Comparison of ENCODE assay signal across 1 cellular context in genomic region chr15:52137432-52138357, GRCh38.
TF ChIP-seq lines count a peak whose summit lies in the region.

No MANE protein-coding gene starts in this region.

TF ChIP-seq in K562, 482 proteins besides CTCF, POLR2A, EP300 and RAD21 (continued from another document and continues in another):
- TF ChIP-seq ZBTB33 (CRISPR knock-in tag; IDR thresholded peaks at IDR 0.05), result peak; percentile 36; the same call in 1 of the 2 replicates
- TF ChIP-seq DMBX1 (CRISPR knock-in tag; IDR thresholded peaks at IDR 0.05; ENCODE audit: borderline replicate concordance), result peak; percentile 57; the same call in 1 of the 2 replicates
- TF ChIP-seq ZNF316 (IDR thresholded peaks at IDR 0.05), result no peak
- peak; percentile 48; the same call in 1 of the 2 replicates for TF ChIP-seq BHLHE40 (IDR thresholded peaks at IDR 0.05; ENCODE audit: low read length)
- TF ChIP-seq TBP (optimal IDR thresholded peaks at IDR 0.05; ENCODE audit: low read depth, low read length), result peak; percentile 39
- TF ChIP-seq L3MBTL2 (IDR thresholded peaks at IDR 0.05), result peak; percentile 33; the same call in 1 of the 2 replicates
- peak; percentile 90 for TF ChIP-seq TEAD4 (IDR thresholded peaks at IDR 0.05; ENCODE audit: low read length)
- no peak for TF ChIP-seq TEAD4 (CRISPR knock-in tag; IDR thresholded peaks at IDR 0.05; ENCODE audit: borderline replicate concordance)
- TF ChIP-seq UBTF (IDR thresholded peaks at IDR 0.05; ENCODE audit: borderline replicate concordance in 1 of 2, low read depth in 2 of 2, low read length in 2 of 2), result peak; percentile 68 to 87; a peak in 3 of 4 replicates
- peak; percentile 73 for TF ChIP-seq MTA2 (IDR thresholded peaks at IDR 0.05; ENCODE audit: low read depth)
- 0 out of 2 replicates have a peak, but pooled peaks have one; percentile 21 for TF ChIP-seq NCOA1 (IDR thresholded peaks at IDR 0.05; ENCODE audit: low read depth)
- no peak for TF ChIP-seq PCBP2 (IDR thresholded peaks at IDR 0.05; ENCODE audit: low read depth, low read length, poor library complexity, severe bottlenecking)
- peak; percentile 61; the same call in 1 of the 2 replicates for TF ChIP-seq ZNF584 (CRISPR knock-in tag; IDR thresholded peaks at IDR 0.05; ENCODE audit: low read depth)
- TF ChIP-seq FOSL1 (tag; conservative IDR thresholded peaks at IDR 0.05), result peak; percentile 29; the same call in 1 of the 2 replicates
- peak; percentile 66 for TF ChIP-seq SMARCA4 (IDR thresholded peaks at IDR 0.05)
- TF ChIP-seq ATF4 (CRISPR knock-in tag; IDR thresholded peaks at IDR 0.05), result 0 out of 2 replicates have a peak, but pooled peaks have one; percentile 37
- TF ChIP-seq SMAD4 (CRISPR knock-in tag; conservative IDR thresholded peaks at IDR 0.05), result peak; percentile 58
- TF ChIP-seq MEF2D (tag; conservative IDR thresholded peaks at IDR 0.05; ENCODE audit: low read depth), result no peak
- TF ChIP-seq, protein P1, sequence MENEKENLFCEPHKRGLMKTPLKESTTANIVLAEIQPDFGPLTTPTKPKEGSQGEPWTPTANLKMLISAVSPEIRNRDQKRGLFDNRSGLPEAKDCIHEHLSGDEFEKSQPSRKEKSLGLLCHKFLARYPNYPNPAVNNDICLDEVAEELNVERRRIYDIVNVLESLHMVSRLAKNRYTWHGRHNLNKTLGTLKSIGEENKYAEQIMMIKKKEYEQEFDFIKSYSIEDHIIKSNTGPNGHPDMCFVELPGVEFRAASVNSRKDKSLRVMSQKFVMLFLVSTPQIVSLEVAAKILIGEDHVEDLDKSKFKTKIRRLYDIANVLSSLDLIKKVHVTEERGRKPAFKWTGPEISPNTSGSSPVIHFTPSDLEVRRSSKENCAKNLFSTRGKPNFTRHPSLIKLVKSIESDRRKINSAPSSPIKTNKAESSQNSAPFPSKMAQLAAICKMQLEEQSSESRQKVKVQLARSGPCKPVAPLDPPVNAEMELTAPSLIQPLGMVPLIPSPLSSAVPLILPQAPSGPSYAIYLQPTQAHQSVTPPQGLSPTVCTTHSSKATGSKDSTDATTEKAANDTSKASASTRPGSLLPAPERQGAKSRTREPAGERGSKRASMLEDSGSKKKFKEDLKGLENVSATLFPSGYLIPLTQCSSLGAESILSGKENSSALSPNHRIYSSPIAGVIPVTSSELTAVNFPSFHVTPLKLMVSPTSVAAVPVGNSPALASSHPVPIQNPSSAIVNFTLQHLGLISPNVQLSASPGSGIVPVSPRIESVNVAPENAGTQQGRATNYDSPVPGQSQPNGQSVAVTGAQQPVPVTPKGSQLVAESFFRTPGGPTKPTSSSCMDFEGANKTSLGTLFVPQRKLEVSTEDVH (IDR thresholded peaks at IDR 0.05; ENCODE audit: low read depth, partially characterized antibody), result no peak
- no peak for TF ChIP-seq RBM39 (optimal IDR thresholded peaks at IDR 0.05; ENCODE audit: low read depth, low read length)
- peak; percentile 23; the same call in 1 of the 2 replicates for TF ChIP-seq MBD2 (IDR thresholded peaks at IDR 0.05; ENCODE audit: borderline replicate concordance, low read depth)
- peak; percentile 90 for TF ChIP-seq SPI1 (IDR thresholded peaks at IDR 0.05; ENCODE audit: borderline replicate concordance, low read depth, low read length)
- peak in 1 of 2 experiments; percentile 78; a peak in 2 of 4 replicates for TF ChIP-seq RCOR1 (IDR thresholded peaks at IDR 0.05; ENCODE audit: borderline replicate concordance in 1 of 2, low read depth in 2 of 2, low read length in 2 of 2)
- peak; percentile 48; the same call in 1 of the 2 replicates for TF ChIP-seq ATF7 (IDR thresholded peaks at IDR 0.05)
- TF ChIP-seq EGR1 (conservative IDR thresholded peaks at IDR 0.05), result peak; percentile 36
- peak; percentile 83 for TF ChIP-seq CEBPB (tag; IDR thresholded peaks at IDR 0.05)
- TF ChIP-seq, protein P2, sequence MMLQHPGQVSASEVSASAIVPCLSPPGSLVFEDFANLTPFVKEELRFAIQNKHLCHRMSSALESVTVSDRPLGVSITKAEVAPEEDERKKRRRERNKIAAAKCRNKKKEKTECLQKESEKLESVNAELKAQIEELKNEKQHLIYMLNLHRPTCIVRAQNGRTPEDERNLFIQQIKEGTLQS (IDR thresholded peaks at IDR 0.05), result peak; percentile 8; the same call in 1 of the 2 replicates
- TF ChIP-seq, protein P2 (CRISPR knock-in tag; conservative IDR thresholded peaks at IDR 0.05), result no peak
- TF ChIP-seq, protein P3, sequence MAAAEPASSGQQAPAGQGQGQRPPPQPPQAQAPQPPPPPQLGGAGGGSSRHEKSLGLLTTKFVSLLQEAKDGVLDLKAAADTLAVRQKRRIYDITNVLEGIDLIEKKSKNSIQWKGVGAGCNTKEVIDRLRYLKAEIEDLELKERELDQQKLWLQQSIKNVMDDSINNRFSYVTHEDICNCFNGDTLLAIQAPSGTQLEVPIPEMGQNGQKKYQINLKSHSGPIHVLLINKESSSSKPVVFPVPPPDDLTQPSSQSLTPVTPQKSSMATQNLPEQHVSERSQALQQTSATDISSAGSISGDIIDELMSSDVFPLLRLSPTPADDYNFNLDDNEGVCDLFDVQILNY (CRISPR knock-in tag; IDR thresholded peaks at IDR 0.05), result 0 out of 2 replicates have a peak, but pooled peaks have one; percentile 29
- no peak for TF ChIP-seq DACH1 (IDR thresholded peaks at IDR 0.05; ENCODE audit: partially characterized antibody)
- TF ChIP-seq BRCA1 (IDR thresholded peaks at IDR 0.05), result no peak
- TF ChIP-seq BRCA1 (CRISPR knock-in tag; IDR thresholded peaks at IDR 0.05), result no peak
- peak in 1 of 3 experiments; percentile 30 for TF ChIP-seq YY1 (IDR thresholded peaks at IDR 0.05; ENCODE audit: borderline replicate concordance in 1 of 3, control insufficient read depth in 1 of 3, extremely low read depth in 1 of 3, insufficient read depth in 3 of 3, insufficient read length in 1 of 3, insufficient replicate concordance in 2 of 3, low read depth in 1 of 3, low read length in 2 of 3)
- TF ChIP-seq GABPA (tag; conservative IDR thresholded peaks at IDR 0.05; ENCODE audit: low read depth), result peak; percentile 43; the same call in 1 of the 2 replicates
- TF ChIP-seq ZMIZ1 (IDR thresholded peaks at IDR 0.05; ENCODE audit: low read depth in 2 of 2, low read length in 2 of 2), result peak in 1 of 2 experiments; percentile 58; a peak in 1 of 4 replicates
- TF ChIP-seq ZNF699 (CRISPR knock-in tag; IDR thresholded peaks at IDR 0.05; ENCODE audit: insufficient replicate concordance), result no peak
- TF ChIP-seq EZH2 (IDR thresholded peaks at IDR 0.05; ENCODE audit: borderline replicate concordance, low read depth, low read length), result no peak
- peak; percentile 42; the same call in 1 of the 2 replicates for TF ChIP-seq SOX6 (IDR thresholded peaks at IDR 0.05)
- TF ChIP-seq, protein P4, sequence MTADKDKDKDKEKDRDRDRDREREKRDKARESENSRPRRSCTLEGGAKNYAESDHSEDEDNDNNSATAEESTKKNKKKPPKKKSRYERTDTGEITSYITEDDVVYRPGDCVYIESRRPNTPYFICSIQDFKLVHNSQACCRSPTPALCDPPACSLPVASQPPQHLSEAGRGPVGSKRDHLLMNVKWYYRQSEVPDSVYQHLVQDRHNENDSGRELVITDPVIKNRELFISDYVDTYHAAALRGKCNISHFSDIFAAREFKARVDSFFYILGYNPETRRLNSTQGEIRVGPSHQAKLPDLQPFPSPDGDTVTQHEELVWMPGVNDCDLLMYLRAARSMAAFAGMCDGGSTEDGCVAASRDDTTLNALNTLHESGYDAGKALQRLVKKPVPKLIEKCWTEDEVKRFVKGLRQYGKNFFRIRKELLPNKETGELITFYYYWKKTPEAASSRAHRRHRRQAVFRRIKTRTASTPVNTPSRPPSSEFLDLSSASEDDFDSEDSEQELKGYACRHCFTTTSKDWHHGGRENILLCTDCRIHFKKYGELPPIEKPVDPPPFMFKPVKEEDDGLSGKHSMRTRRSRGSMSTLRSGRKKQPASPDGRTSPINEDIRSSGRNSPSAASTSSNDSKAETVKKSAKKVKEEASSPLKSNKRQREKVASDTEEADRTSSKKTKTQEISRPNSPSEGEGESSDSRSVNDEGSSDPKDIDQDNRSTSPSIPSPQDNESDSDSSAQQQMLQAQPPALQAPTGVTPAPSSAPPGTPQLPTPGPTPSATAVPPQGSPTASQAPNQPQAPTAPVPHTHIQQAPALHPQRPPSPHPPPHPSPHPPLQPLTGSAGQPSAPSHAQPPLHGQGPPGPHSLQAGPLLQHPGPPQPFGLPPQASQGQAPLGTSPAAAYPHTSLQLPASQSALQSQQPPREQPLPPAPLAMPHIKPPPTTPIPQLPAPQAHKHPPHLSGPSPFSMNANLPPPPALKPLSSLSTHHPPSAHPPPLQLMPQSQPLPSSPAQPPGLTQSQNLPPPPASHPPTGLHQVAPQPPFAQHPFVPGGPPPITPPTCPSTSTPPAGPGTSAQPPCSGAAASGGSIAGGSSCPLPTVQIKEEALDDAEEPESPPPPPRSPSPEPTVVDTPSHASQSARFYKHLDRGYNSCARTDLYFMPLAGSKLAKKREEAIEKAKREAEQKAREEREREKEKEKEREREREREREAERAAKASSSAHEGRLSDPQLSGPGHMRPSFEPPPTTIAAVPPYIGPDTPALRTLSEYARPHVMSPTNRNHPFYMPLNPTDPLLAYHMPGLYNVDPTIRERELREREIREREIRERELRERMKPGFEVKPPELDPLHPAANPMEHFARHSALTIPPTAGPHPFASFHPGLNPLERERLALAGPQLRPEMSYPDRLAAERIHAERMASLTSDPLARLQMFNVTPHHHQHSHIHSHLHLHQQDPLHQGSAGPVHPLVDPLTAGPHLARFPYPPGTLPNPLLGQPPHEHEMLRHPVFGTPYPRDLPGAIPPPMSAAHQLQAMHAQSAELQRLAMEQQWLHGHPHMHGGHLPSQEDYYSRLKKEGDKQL (CRISPR knock-in tag; IDR thresholded peaks at IDR 0.05; ENCODE audit: borderline replicate concordance), result no peak
